9 cellular contexts compared by ENCODE assay signal in genomic region chr1:24027838-24028468, GRCh38. TPM values are rescaled to one million over a fixed set of nuclear protein-coding genes. Genes with fewer than 3 reads are reported as not detected.
DNase-seq lines count a peak whose midpoint lies in the region; FAIRE-seq and TF ChIP-seq lines count a peak whose summit lies in the region.
"Had no signal": no experiment of that assay in that cellular context is flagged by ENCODE, and none has a peak within 500 bp of the region (broad histone marks: within the 10 kb centered on the region; RNA-seq: fewer than 3 reads in every experiment).

No MANE protein-coding gene starts in this region.

- H3K27ac ChIP-seq in SU-DHL-6 (ENCODE audit: low read depth, low read length) (no peak overlapping the region), small intestine (ENCODE audit: low read depth in 1 of 2, low read length in 1 of 2) (no peak overlapping the region)
- H3K27ac ChIP-seq: epithelial cell of prostate had no signal

- H4K20me1 ChIP-seq in SU-DHL-6 (ENCODE audit: low read depth, low read length) = no peaks in the 10 kb centered on the region

- TF ChIP-seq CTCF in BE2C (IDR thresholded peaks at IDR 0.05; ENCODE audit: low read depth, low read length) (peak; percentile 31; the same call in 1 of the 2 replicates), SU-DHL-6 (IDR thresholded peaks at IDR 0.05; ENCODE audit: insufficient read depth, low read length, poor library complexity, severe bottlenecking) (peak; percentile 56)

- H3K27me3 ChIP-seq in BE2C (no peaks in the 10 kb centered on the region), SU-DHL-6 (ENCODE audit: low read length) (no peaks in the 10 kb centered on the region), small intestine (ENCODE audit: control insufficient read depth in 2 of 2, insufficient read depth in 2 of 2, low read length in 2 of 2) (no peaks in the 10 kb centered on the region)

- peak; percentile 23 for FAIRE-seq in small intestine (lab: Jason Lieb, UNC)

- H3K9ac ChIP-seq in SU-DHL-6 (ENCODE audit: low read length) = no peak overlapping the region

- H3K36me3 ChIP-seq in BE2C (no peaks in the 10 kb centered on the region), SU-DHL-6 (ENCODE audit: low read length) (no peaks in the 10 kb centered on the region), small intestine (ENCODE audit: control insufficient read depth in 2 of 2, insufficient read depth in 2 of 2, low read length in 2 of 2) (no peaks in the 10 kb centered on the region)

- no peaks in the 10 kb centered on the region for H3F3A ChIP-seq in SU-DHL-6 (ENCODE audit: insufficient read depth)

- H3K4me3 ChIP-seq in BE2C (ENCODE audit: low read depth, low read length) (no peak overlapping the region), SU-DHL-6 (ENCODE audit: insufficient read depth, low read length, poor library complexity, severe bottlenecking) (no peak overlapping the region), small intestine (ENCODE audit: low read depth in 1 of 2, low read length in 2 of 2) (no peak overlapping the region)

- no peak overlapping the region for H3K4me2 ChIP-seq in SU-DHL-6 (ENCODE audit: low read depth, low read length, poor library complexity, severe bottlenecking)

- H3K9me3 ChIP-seq in BE2C (no peaks in the 10 kb centered on the region), SU-DHL-6 (ENCODE audit: insufficient read depth, low read length) (no peaks in the 10 kb centered on the region), small intestine (ENCODE audit: control insufficient read depth, low read depth) (no peaks in the 10 kb centered on the region)

- no peaks in the 10 kb centered on the region for H3K4me1 ChIP-seq in BE2C
- H3K4me1 ChIP-seq in small intestine (ENCODE audit: control insufficient read depth in 2 of 2, insufficient read depth in 1 of 2, low read depth in 1 of 2, low read length in 1 of 2) = no peaks in the 10 kb centered on the region

- no peak overlapping the region for H2AFZ ChIP-seq in SU-DHL-6 (ENCODE audit: low read depth, low read length, severe bottlenecking)

- H3K9me2 ChIP-seq in SU-DHL-6 (replicated peaks; ENCODE audit: insufficient read depth, low read length) = no peaks in the 10 kb centered on the region

- 64 to 80% (median 77%) methylated on average over 4 of the region's 4 CpGs for WGBS in small intestine, 3 donors

- DNase-seq in BE2C = no peak
- peak; percentile 70 for DNase-seq in HCEC 1CT
- DNase-seq in glomerular endothelial cell (ENCODE audit: extremely low read depth, low read depth, low spot score) = peak; percentile 34
- peak; percentile 65 for DNase-seq in small intestine
- DNase-seq in activated T-cell treated with anti-CD3 and anti-CD28 coated beads for 4 hours = no peak
- no peak for DNase-seq in activated CD8-positive, alpha-beta memory T cell treated with anti-CD3 and anti-CD28 coated beads, Interleukin-2, amount 50 U/mL, for 48 hours
- no peak for DNase-seq in NK-92 treated with Interleukin-12 subunit alpha and Interleukin-12 subunit beta, amount 100 ng/mL, for 24 hours (lab: John Stamatoyannopoulos, UW)

- no peaks in the 10 kb centered on the region for H3K79me2 ChIP-seq in SU-DHL-6 (ENCODE audit: insufficient read depth, low read length)

RNA-seq across cellular contexts. Expression of gene SRSF10, which starts 47.8 kb away (rescaled TPM):
- 57.4 TPM for polyA plus RNA-seq in BE2C (2012; ENCODE audit: insufficient read depth, insufficient read length, low read depth)
- total RNA-seq in glomerular endothelial cell = 72.3 and 76.3 TPM in 2 replicates
- polyA plus RNA-seq in small intestine = 10 to 100 TPM; 35.9 to 59.9 (median 52.8) TPM

Comparison
In these comparisons a context has a peak if more than half of its experiments do, and no peak if none do; other contexts are left out.
1. DNase-seq: peak in HCEC 1CT (single experiment), glomerular endothelial cell (single experiment) and small intestine (single experiment); none in BE2C (single experiment), activated T-cell treated with anti-CD3 and anti-CD28 coated beads for 4 hours (single experiment), activated CD8-positive, alpha-beta memory T cell treated with anti-CD3 and anti-CD28 coated beads, Interleukin-2, amount 50 U/mL, for 48 hours (single experiment) and NK-92 treated with Interleukin-12 subunit alpha and Interleukin-12 subunit beta, amount 100 ng/mL, for 24 hours (single experiment).